In genomic region chr7:826230-826905, GRCh38 we compare ENCODE assay signal across 17 cellular contexts. TPM values are rescaled to one million over a fixed set of nuclear protein-coding genes. Genes with fewer than 3 reads are reported as not detected.
DNase-seq lines count a peak whose midpoint lies in the region; ATAC-seq, FAIRE-seq and TF ChIP-seq lines count a peak whose summit lies in the region.
"Had no signal": no experiment of that assay in that cellular context is flagged by ENCODE, and none has a peak within 500 bp of the region (broad histone marks: within the 10 kb centered on the region; RNA-seq: fewer than 3 reads in every experiment).

No MANE protein-coding gene starts in this region.

- TF ChIP-seq CTCF in A673 (conservative IDR thresholded peaks at IDR 0.05; ENCODE audit: low read depth, low read length) (no peak), HFFc6 (IDR thresholded peaks at IDR 0.05) (no peak), endothelial cell of umbilical vein (IDR thresholded peaks at IDR 0.05; ENCODE audit: extremely low read depth in 1 of 2, insufficient read depth in 1 of 2, low read depth in 1 of 2, low read length in 2 of 2) (no peak), osteoblast (IDR thresholded peaks at IDR 0.05; ENCODE audit: extremely low read depth, low read depth, low read length) (no peak)

- peaks cover 62% of the 10 kb centered on the region for H3K4me1 Mint-ChIP-seq in HFFc6 (ENCODE audit: low read depth)

- H3K9me3 Mint-ChIP-seq in HFFc6: no peaks in the 10 kb centered on the region
- H3K9me3 Mint-ChIP-seq: activated T-helper 17 cell treated with anti-CD3 and anti-CD28 coated beads, Interleukin-2, amount 50 U/mL, for 72 hours had no signal

- H3K27me3 Mint-ChIP-seq in HFFc6 (ENCODE audit: insufficient read depth): peaks cover 4% of the 10 kb centered on the region
- H3K27me3 Mint-ChIP-seq: activated T-helper 17 cell treated with anti-CD3 and anti-CD28 coated beads, Interleukin-2, amount 50 U/mL, for 72 hours had no signal

- peak; percentile 67 for FAIRE-seq in endothelial cell of umbilical vein (lab: Jason Lieb, UNC)

- H3K36me3 ChIP-seq in A673 (ENCODE audit: insufficient read depth, low read length, poor library complexity, severe bottlenecking) (no peaks in the 10 kb centered on the region), endothelial cell of umbilical vein (ENCODE audit: control insufficient read depth in 2 of 2, extremely low read depth in 1 of 2, insufficient read depth in 2 of 2, low read length in 2 of 2) (peaks cover 0 to 2% of the 10 kb centered on the region in 2 experiments), osteoblast (ENCODE audit: insufficient read depth, low read length) (peaks cover 7% of the 10 kb centered on the region)

- H3K36me3 Mint-ChIP-seq in HFFc6 (ENCODE audit: low read depth): peaks cover 31% of the 10 kb centered on the region

- intact Hi-C loops in A673 (cut with micrococcal nuclease; ENCODE audit: unreplicated experiment) (no loop called here), endothelial cell of umbilical vein (cut with micrococcal nuclease) (no loop called here)

- peak overlapping the region; percentile 85 for H3K27ac Mint-ChIP-seq in HFFc6
- H3K27ac Mint-ChIP-seq: activated T-helper 17 cell treated with anti-CD3 and anti-CD28 coated beads, Interleukin-2, amount 50 U/mL, for 72 hours had no signal

- peaks cover 54% of the 10 kb centered on the region for H3K4me1 ChIP-seq in A673 (ENCODE audit: insufficient read depth, low read length, poor library complexity, severe bottlenecking)
- peaks cover 6% of the 10 kb centered on the region for H3K4me1 ChIP-seq in endothelial cell of umbilical vein (ENCODE audit: control insufficient read depth, extremely low read depth, insufficient read depth, low read length)
- peaks cover 11% of the 10 kb centered on the region for H3K4me1 ChIP-seq in osteoblast (ENCODE audit: insufficient read depth, low read length)

- H3K4me3 ChIP-seq in A673 (ENCODE audit: low read depth, low read length, poor library complexity, severe bottlenecking): no peak overlapping the region
- H3K4me3 ChIP-seq in endothelial cell of umbilical vein (replicated peaks in 1 of 3; ENCODE audit: insufficient read depth in 1 of 3, low read depth in 1 of 3, low read length in 3 of 3): no peak overlapping the region
- no peak overlapping the region for H3K4me3 ChIP-seq in osteoblast (ENCODE audit: insufficient read depth, low read length)

- H3K4me3 Mint-ChIP-seq in HFFc6: peak overlapping the region; percentile 72
- H3K4me3 Mint-ChIP-seq: activated T-helper 17 cell treated with anti-CD3 and anti-CD28 coated beads, Interleukin-2, amount 50 U/mL, for 72 hours had no signal

- H3K79me2 ChIP-seq in endothelial cell of umbilical vein (ENCODE audit: control insufficient read depth, insufficient read depth, low read length): peaks cover 73% of the 10 kb centered on the region
- H3K79me2 ChIP-seq in osteoblast (ENCODE audit: insufficient read depth, low read length): peaks cover 92% of the 10 kb centered on the region

- CTCF ChIA-PET in A673 (lab: Charles Lee): no interaction called here
- CTCF ChIA-PET in endothelial cell of umbilical vein (lab: Charles Lee): interaction anchor here (2.9 kb wide), 1 partner anchor 10 kb away, joined by 10 read pairs; no protein-coding TSS in a partner anchor

- TF ChIP-seq POLR2A in endothelial cell of umbilical vein (IDR thresholded peaks at IDR 0.05; ENCODE audit: low read depth, low read length): no peak

- H3K27me3 ChIP-seq in A673 (replicated peaks; ENCODE audit: insufficient read depth, low read depth, low read length, poor library complexity) (no peaks in the 10 kb centered on the region), endothelial cell of umbilical vein (ENCODE audit: control insufficient read depth in 2 of 2, insufficient read depth in 2 of 2, low read length in 2 of 2) (no peaks in the 10 kb centered on the region), osteoblast (ENCODE audit: insufficient read depth, low read length) (no peaks in the 10 kb centered on the region)

- H4K20me1 ChIP-seq in endothelial cell of umbilical vein (replicated peaks; ENCODE audit: control insufficient read depth, extremely low read depth, insufficient read depth, low read length): no peaks in the 10 kb centered on the region
- peaks cover 30% of the 10 kb centered on the region for H4K20me1 ChIP-seq in osteoblast (ENCODE audit: insufficient read depth, low read length)

- H3K9me3 ChIP-seq in A673 (ENCODE audit: low read depth, low read length, poor library complexity, severe bottlenecking) (no peaks in the 10 kb centered on the region), endothelial cell of umbilical vein (replicated peaks; ENCODE audit: control insufficient read depth, insufficient read depth, low read length) (no peaks in the 10 kb centered on the region), osteoblast (ENCODE audit: low read depth, low read length) (no peaks in the 10 kb centered on the region)

- dilution Hi-C loops in endothelial cell of umbilical vein (cut with MboI; ENCODE audit: extremely low pct_ligation_motif_present, low sequenced_read_pairs): no loop called here

- H3K27ac ChIP-seq in A673 (ENCODE audit: low read depth, low read length, poor library complexity, severe bottlenecking) (peak overlapping the region; percentile 41), endothelial cell of umbilical vein (ENCODE audit: insufficient read depth, low read depth, low read length) (no peak overlapping the region), osteoblast (ENCODE audit: low read depth, low read length) (peak overlapping the region; percentile 70)

- ATAC-seq in GM21526 (IDR thresholded peaks at IDR 0.05; ENCODE audit: low FRiP score, unreplicated experiment): no peak
- ATAC-seq: activated T-helper 17 cell treated with anti-CD3 and anti-CD28 coated beads, Interleukin-2, amount 50 U/mL, for 72 hours had no signal

- DNase-seq in A673 (ENCODE audit: low spot score) (no peak), HFFc6 (no peak), endothelial cell of umbilical vein (ENCODE audit: low read depth, low spot score) (no peak), osteoblast (ENCODE audit: insufficient read length, low spot score, missing footprints) (peak; percentile 27), OCI-M2 (lab: John Stamatoyannopoulos, UW; ENCODE audit: unreplicated experiment) (no peak), NCI-H1092 treated with DMSO at 0.1 percent for 48 hours (lab: John Stamatoyannopoulos, UW) (no peak)
- DNase-seq in activated T-cell treated with anti-CD3 and anti-CD28 coated beads, Interleukin-2, amount 50 U/mL, for 48 hours: no peak
- DNase-seq: central memory CD4-positive, alpha-beta T cell; GF-D8; GOT3; kidney glomerular epithelial cell; NCI-H226; occipital lobe; SHP77; stimulated activated CD4-positive, alpha-beta T cell treated with anti-CD3 and anti-CD28 coated beads, Interleukin-4, amount 100 ng/mL, for 4 hours had no signal

- H2AFZ ChIP-seq in endothelial cell of umbilical vein (ENCODE audit: low read depth, low read length) (no peak overlapping the region), osteoblast (ENCODE audit: low read length) (no peak overlapping the region)

- H3K9me1 ChIP-seq in endothelial cell of umbilical vein (replicated peaks; ENCODE audit: control insufficient read depth, extremely low read depth, insufficient read depth, low read length): no peaks in the 10 kb centered on the region

- BruUV-seq in A673 (replicated peaks; lab: Mats Ljungman, UMichigan): no TSS peak
- BruUV-seq in endothelial cell of umbilical vein (replicated peaks; lab: Mats Ljungman, UMichigan): no TSS peak

- no peak overlapping the region for H3K4me2 ChIP-seq in endothelial cell of umbilical vein (ENCODE audit: insufficient read depth, low read length)
- no peak overlapping the region for H3K4me2 ChIP-seq in osteoblast (ENCODE audit: insufficient read depth, low read length)

- H3K9ac ChIP-seq in endothelial cell of umbilical vein (replicated peaks; ENCODE audit: extremely low read depth, insufficient read depth, low read length): no peak overlapping the region

- POLR2A ChIA-PET in A673 (lab: Charles Lee; ENCODE audit: low non-redundant PET): no interaction called here
- POLR2A ChIA-PET in endothelial cell of umbilical vein (lab: Charles Lee): no interaction called here

TF ChIP-seq in endothelial cell of umbilical vein, 7 proteins besides CTCF, POLR2A, EP300 and RAD21 (continues in another document):
- TF ChIP-seq POLR2AphosphoS5 (IDR thresholded peaks at IDR 0.05; ENCODE audit: insufficient read depth, low read depth, low read length) (no peak), GATA2 (IDR thresholded peaks at IDR 0.05; ENCODE audit: insufficient read depth, insufficient read length, low read depth, low read length) (no peak), EZH2 (IDR thresholded peaks at IDR 0.05; ENCODE audit: borderline replicate concordance, low read depth, low read length, severe bottlenecking) (no peak), JUN (IDR thresholded peaks at IDR 0.05; ENCODE audit: borderline replicate concordance, insufficient read depth, insufficient read length, low read depth) (no peak)

RNA-seq across cellular contexts. Expression of gene SUN1, which starts 5.9 kb away (rescaled TPM):
- 189 and 203 TPM in 2 replicates for total RNA-seq in A673 (2021)
- 10 to 100 TPM; 51.0 to 69.8 (median 61.2) TPM for total RNA-seq in HFFc6 (2021; fragmentation: NEBNext Ultra II Directional; extraction: Animal tissue kit (Norgen Biotek cat#: 25700))
- total RNA-seq in endothelial cell of umbilical vein: 142 and 158 TPM in 2 replicates
- 347 and 410 TPM in 2 replicates for polyA plus RNA-seq in endothelial cell of umbilical vein
- 164 and 169 TPM in 2 replicates for polyA plus RNA-seq in endothelial cell of umbilical vein (2011; cell fraction: cytosol; rRNA removed)
- 822 and 979 TPM in 2 replicates for polyA plus RNA-seq in endothelial cell of umbilical vein (2011; cell fraction: nucleus; rRNA removed)
- polyA plus RNA-seq in endothelial cell of umbilical vein (2012): 78.6 and 85.8 TPM in 2 replicates
- polyA minus RNA-seq in endothelial cell of umbilical vein: 419 and 455 TPM in 2 replicates
- polyA minus RNA-seq in endothelial cell of umbilical vein (2011; cell fraction: cytosol; rRNA and poly(A)+ RNA removed): 47.2 TPM
- polyA minus RNA-seq in endothelial cell of umbilical vein (2011; cell fraction: nucleus; rRNA and poly(A)+ RNA removed): 300 and 347 TPM in 2 replicates
- 109 and 126 TPM in 2 replicates for total RNA-seq in osteoblast

RNA-seq across cellular contexts. Expression of gene GET4, which starts 50.0 kb away (rescaled TPM):
- total RNA-seq in A673 (2021): 49.7 and 51.9 TPM in 2 replicates
- total RNA-seq in HFFc6 (2021; fragmentation: NEBNext Ultra II Directional; extraction: Animal tissue kit (Norgen Biotek cat#: 25700)): 10 to 100 TPM; 21.3 to 26.3 (median 25.5) TPM
- 44.7 and 48.4 TPM in 2 replicates for total RNA-seq in endothelial cell of umbilical vein
- polyA plus RNA-seq in endothelial cell of umbilical vein: 58.1 and 64.8 TPM in 2 replicates
- polyA plus RNA-seq in endothelial cell of umbilical vein (2011; cell fraction: cytosol; rRNA removed): 30.1 and 40.9 TPM in 2 replicates
- polyA plus RNA-seq in endothelial cell of umbilical vein (2011; cell fraction: nucleus; rRNA removed): 82.6 and 105 TPM in 2 replicates
- 25.7 and 32.2 TPM in 2 replicates for polyA plus RNA-seq in endothelial cell of umbilical vein (2012)
- polyA minus RNA-seq in endothelial cell of umbilical vein: 15.7 and 15.8 TPM in 2 replicates
- 21.4 TPM for polyA minus RNA-seq in endothelial cell of umbilical vein (2011; cell fraction: cytosol; rRNA and poly(A)+ RNA removed)
- 12.9 and 18.9 TPM in 2 replicates for polyA minus RNA-seq in endothelial cell of umbilical vein (2011; cell fraction: nucleus; rRNA and poly(A)+ RNA removed)
- total RNA-seq in osteoblast: 17.7 and 18.9 TPM in 2 replicates
